In genomic region chr3:81696090-81696489, GRCh38 we compare ENCODE assay signal across 27 cellular contexts.
"Had no signal": no experiment of that assay in that cellular context is flagged by ENCODE, and none has a peak within 500 bp of the region (broad histone marks: within the 10 kb centered on the region; RNA-seq: fewer than 3 reads in every experiment).

No MANE protein-coding gene starts in this region.

- H3K27ac Mint-ChIP-seq: dendritic cell treated with granulocyte-macrophage colony-stimulating factor and Interleukin-4, amounts not matched to agents 40 ng/mL and 50 ng/mL, for 4 days; effector memory CD8-positive, alpha-beta T cell; endodermal cell; immature natural killer cell; mesothelial cell of epicardium had no signal

- H3K9me3 ChIP-seq: colonic mucosa, esophagus squamous epithelium, gastrocnemius medialis, heart right ventricle, left lung, lower lobe of right lung, mucosa of descending colon had no signal

- H3K27ac ChIP-seq: colonic mucosa, epithelial cell of prostate, esophagus squamous epithelium, gastrocnemius medialis, heart right ventricle, left lung, lower lobe of right lung had no signal

- H3K36me3 ChIP-seq: colonic mucosa, lower lobe of right lung had no signal

- H3K27me3 ChIP-seq: colonic mucosa, esophagus squamous epithelium, gastrocnemius medialis, heart right ventricle, left lung had no signal

- DNase-seq: colonic mucosa; cortex of kidney; effector CD8-positive, alpha-beta T cell; effector memory CD8-positive, alpha-beta T cell; endodermal cell; erythroblast; esophagus squamous epithelium; foreskin fibroblast; foreskin melanocyte; gastrocnemius medialis; glutamatergic neuron; head of caudate nucleus; heart right ventricle; hippocampal formation; immature natural killer cell; islet precursor cell; left cardiac atrium; left lung; left ventricle myocardium superior; lower lobe of right lung; mesenchymal stem cell; mucosa of descending colon had no signal

- ATAC-seq: effector memory CD8-positive, alpha-beta T cell; esophagus mucosa; gastrocnemius medialis; heart right ventricle; left cardiac atrium; left lung; left ventricle myocardium superior; lower lobe of right lung; mucosa of descending colon had no signal

- H3K4me3 Mint-ChIP-seq: dendritic cell treated with granulocyte-macrophage colony-stimulating factor and Interleukin-4, amounts not matched to agents 40 ng/mL and 50 ng/mL, for 4 days; effector memory CD8-positive, alpha-beta T cell; endodermal cell; immature natural killer cell; mesothelial cell of epicardium had no signal

- H3K36me3 Mint-ChIP-seq: mesothelial cell of epicardium had no signal

- H3K27me3 Mint-ChIP-seq: dendritic cell treated with granulocyte-macrophage colony-stimulating factor and Interleukin-4, amounts not matched to agents 40 ng/mL and 50 ng/mL, for 4 days; effector memory CD8-positive, alpha-beta T cell had no signal

- FAIRE-seq: endometrium had no signal

- H3K4me1 ChIP-seq: colonic mucosa, esophagus squamous epithelium, left lung, lower lobe of right lung had no signal

- H3K9me3 Mint-ChIP-seq: dendritic cell treated with granulocyte-macrophage colony-stimulating factor and Interleukin-4, amounts not matched to agents 40 ng/mL and 50 ng/mL, for 4 days; effector memory CD8-positive, alpha-beta T cell; endodermal cell; immature natural killer cell; mesothelial cell of epicardium had no signal

- H3K4me3 ChIP-seq: colonic mucosa, esophagus squamous epithelium, gastrocnemius medialis, heart right ventricle, left lung, lower lobe of right lung, mucosa of descending colon had no signal

- H3K4me1 Mint-ChIP-seq: endodermal cell, mesothelial cell of epicardium had no signal
